ENCODE assay signal across 8 cellular contexts in genomic region chr9:21402387-21403247, GRCh38.
DNase-seq lines count a peak whose midpoint lies in the region; ATAC-seq lines count a peak whose summit lies in the region.

No MANE protein-coding gene starts in this region.

- H3K36me3 Mint-ChIP-seq in stimulated activated memory B cell treated with anti-CD40 and anti-IgM and Interleukin-4, amounts not matched to agents 10 μg/mL and 1 μg/mL and 100 μg/mL, for 72 hours, result no peaks in the 10 kb centered on the region

- ATAC-seq in GM19452 (IDR thresholded peaks at IDR 0.05; ENCODE audit: unreplicated experiment), result peak; percentile 46
- ATAC-seq in stimulated activated memory B cell treated with anti-CD40 and anti-IgM and Interleukin-4, amounts not matched to agents 10 μg/mL and 1 μg/mL and 100 μg/mL, for 72 hours, result no peak
- ATAC-seq in GM21526 (IDR thresholded peaks at IDR 0.05; ENCODE audit: low FRiP score, unreplicated experiment), result no peak

- DNase-seq in Ammon's horn (ENCODE audit: low spot score) (peak; percentile 36), iPS-NIHi11 (ENCODE audit: low spot score) (peak; percentile 59), HCEC 1CT (no peak), epidermal melanocyte (ENCODE audit: insufficient read length, low spot score) (no peak)
- DNase-seq in activated T-cell treated with anti-CD3 and anti-CD28 coated beads, Interleukin-2, amount 50 U/mL, for 1 hour, result peak; percentile 31

- H3K4me3 Mint-ChIP-seq in stimulated activated memory B cell treated with anti-CD40 and anti-IgM and Interleukin-4, amounts not matched to agents 10 μg/mL and 1 μg/mL and 100 μg/mL, for 72 hours, result peak overlapping the region; percentile 23

- peaks cover 54% of the 10 kb centered on the region for H3K27me3 Mint-ChIP-seq in stimulated activated memory B cell treated with anti-CD40 and anti-IgM and Interleukin-4, amounts not matched to agents 10 μg/mL and 1 μg/mL and 100 μg/mL, for 72 hours

- no peak overlapping the region for H3K27ac Mint-ChIP-seq in stimulated activated memory B cell treated with anti-CD40 and anti-IgM and Interleukin-4, amounts not matched to agents 10 μg/mL and 1 μg/mL and 100 μg/mL, for 72 hours

- H3K9me3 Mint-ChIP-seq in stimulated activated memory B cell treated with anti-CD40 and anti-IgM and Interleukin-4, amounts not matched to agents 10 μg/mL and 1 μg/mL and 100 μg/mL, for 72 hours, result no peaks in the 10 kb centered on the region

- peaks cover 18% of the 10 kb centered on the region for H3K4me1 Mint-ChIP-seq in stimulated activated memory B cell treated with anti-CD40 and anti-IgM and Interleukin-4, amounts not matched to agents 10 μg/mL and 1 μg/mL and 100 μg/mL, for 72 hours

Comparison
In these comparisons a context has a peak if more than half of its experiments do, and no peak if none do; other contexts are left out.
1. DNase-seq: peak in Ammon's horn (single experiment), activated T-cell treated with anti-CD3 and anti-CD28 coated beads, Interleukin-2, amount 50 U/mL, for 1 hour (single experiment) and iPS-NIHi11 (single experiment); none in HCEC 1CT (single experiment) and epidermal melanocyte (single experiment).